Comparison of ENCODE assay signal across 15 cellular contexts in genomic region chr3:70110066-70110465, GRCh38.
A peak's percentile ranks its signal among the peaks of the same experiment; 100 is the strongest.
DNase-seq lines count a peak whose midpoint lies in the region; ATAC-seq and TF ChIP-seq lines count a peak whose summit lies in the region.
"Had no signal": no experiment of that assay in that cellular context is flagged by ENCODE, and none has a peak within 500 bp of the region (broad histone marks: within the 10 kb centered on the region; RNA-seq: fewer than 3 reads in every experiment).

No MANE protein-coding gene starts in this region.

- no peak overlapping the region for H3K9ac ChIP-seq in IMR-90 (ENCODE audit: low read depth, low read length)

- in situ Hi-C loops in IMR-90 (cut with MboI; ENCODE audit: low sequenced_read_pairs) = no loop called here
- in situ Hi-C loops in KBM-7 (cut with MboI; ENCODE audit: low pct_unique_long_range_greater_than_20kb, low sequenced_read_pairs) = no loop called here

- WGBS in IMR-90 (ENCODE audit: extremely low coverage in 2 of 2, insufficient read length in 1 of 2), 2 experiments = no CpG with 5 or more reads among the region's 2 CpGs

- no peak overlapping the region for H2BK120ac ChIP-seq in IMR-90 (ENCODE audit: low read depth, low read length)

- no peaks in the 10 kb centered on the region for H3K36me3 Mint-ChIP-seq in T-helper 2 cell treated with Interferon-gamma antibody and Interleukin-4, amounts not matched to agents 5 μg/mL and 100 μg/mL, for 36 hours (ENCODE audit: low read depth)

- no peak overlapping the region for H4K5ac ChIP-seq in IMR-90 (ENCODE audit: low read depth, low read length)

- H3K79me1 ChIP-seq in IMR-90 (ENCODE audit: low read depth in 1 of 2, low read length in 2 of 2) = no peaks in the 10 kb centered on the region

- H3K36me3 ChIP-seq in IMR-90 (ENCODE audit: control insufficient read depth, insufficient read depth, low read length) = no peaks in the 10 kb centered on the region

- H3K27me3 ChIP-seq in IMR-90 (ENCODE audit: control insufficient read depth, insufficient read depth, low read length) (no peaks in the 10 kb centered on the region; the same call in 1 of the 2 replicates), dorsolateral prefrontal cortex (no peaks in the 10 kb centered on the region)

- no peaks in the 10 kb centered on the region for H4K20me1 ChIP-seq in IMR-90 (ENCODE audit: insufficient read depth, low read length)

- H3K4me3 ChIP-seq in IMR-90 (ENCODE audit: insufficient read depth, low read depth, low read length) (no peak overlapping the region), dorsolateral prefrontal cortex (peak overlapping the region in 1 of 59 donors; percentile 11)

- H3K4me1 Mint-ChIP-seq in T-helper 2 cell treated with Interferon-gamma antibody and Interleukin-4, amounts not matched to agents 5 μg/mL and 100 μg/mL, for 36 hours (ENCODE audit: low read depth) = no peaks in the 10 kb centered on the region

- DNase-seq in IMR-90 (no peak), dorsolateral prefrontal cortex (peak in 1 of 10 donors; percentile 20), medulla oblongata (ENCODE audit: extremely low spot score) (peak; percentile 67), substantia nigra (lab: John Stamatoyannopoulos, UW) (peak in 8 of 49 donors; percentile 0 to 17 (median 6)), NCI-H187 treated with DMSO at 0.1 percent for 48 hours (lab: John Stamatoyannopoulos, UW) (no peak), KBM-7 (no peak)
- DNase-seq in T-helper 2 cell treated with Interferon-gamma antibody and Interleukin-4, amounts not matched to agents 5 μg/mL and 100 μg/mL, for 36 hours (ENCODE audit: low spot score) = no peak
- DNase-seq: ACHN; Caco-2; CD4-positive, alpha-beta T cell; DMS79; GDM1; GOT3; H9 had no signal

- POLR2A ChIA-PET in IMR-90 (lab: Charles Lee; ENCODE audit: unreplicated experiment) = no interaction called here

- H3K56ac ChIP-seq in IMR-90 (ENCODE audit: extremely low read depth, insufficient read depth, low read length) = no peak overlapping the region

- no peak for TF ChIP-seq CTCF in IMR-90 (conservative IDR thresholded peaks at IDR 0.05; ENCODE audit: low read depth, low read length)
- no peak for TF ChIP-seq CTCF in dorsolateral prefrontal cortex (IDR thresholded peaks at IDR 0.05 in 54 of 56, conservative IDR thresholded peaks at IDR 0.05 in 2 of 56; ENCODE audit: low read depth in 1 of 56, partially characterized antibody in 56 of 56)

- no peak overlapping the region for H2BK20ac ChIP-seq in IMR-90 (ENCODE audit: low read depth, low read length)

- CTCF ChIA-PET in IMR-90 (lab: Yijun Ruan, JAX) = interaction anchor here (2.0 kb wide), 1 partner anchor 10 kb away, joined by 6 read pairs; no protein-coding TSS in a partner anchor

- H3K9me3 ChIP-seq in IMR-90 (ENCODE audit: control insufficient read depth, insufficient read depth, low read length) = no peaks in the 10 kb centered on the region
- H3K9me3 ChIP-seq: Caco-2 had no signal

- no peak overlapping the region for H3K23ac ChIP-seq in IMR-90 (ENCODE audit: low read depth, low read length)

- no peak overlapping the region for H2AK5ac ChIP-seq in IMR-90 (ENCODE audit: low read depth, low read length)

- dilution Hi-C loops in IMR-90 (cut with HindIII; ENCODE audit: low sequenced_read_pairs, unreplicated experiment) = no loop called here

- H2BK5ac ChIP-seq in IMR-90 (ENCODE audit: low read depth, low read length, poor library complexity, severe bottlenecking) = no peak overlapping the region

- no peaks in the 10 kb centered on the region for H3K27me3 Mint-ChIP-seq in T-helper 2 cell treated with Interferon-gamma antibody and Interleukin-4, amounts not matched to agents 5 μg/mL and 100 μg/mL, for 36 hours (ENCODE audit: low read depth)

- no peaks in the 10 kb centered on the region for H3K4me1 ChIP-seq in IMR-90 (ENCODE audit: control insufficient read depth, insufficient read depth, low read length)
- H3K4me1 ChIP-seq: Caco-2 had no signal

- H4K8ac ChIP-seq in IMR-90 (ENCODE audit: low read depth in 2 of 2, low read length in 2 of 2) = no peak overlapping the region

- intact Hi-C loops in IMR-90 (cut with micrococcal nuclease) = no loop called here
- intact Hi-C loops in dorsolateral prefrontal cortex (cut with DNase I) = no loop called here

- H4K91ac ChIP-seq in IMR-90 (ENCODE audit: insufficient read depth, low read depth, low read length) = no peak overlapping the region

- no peak overlapping the region for H2AK9ac ChIP-seq in IMR-90 (replicated peaks; ENCODE audit: low read depth, low read length, poor library complexity)

- H3K27ac ChIP-seq in IMR-90 (ENCODE audit: insufficient read depth, low read length) (no peak overlapping the region), dorsolateral prefrontal cortex (peak overlapping the region in 31 of 59 donors; percentile 4 to 73 (median 43)), substantia nigra (ENCODE audit: low read depth, low read length, poor library complexity, severe bottlenecking) (peak overlapping the region; percentile 36)
- H3K27ac ChIP-seq: C4-2B had no signal

- H2BK15ac ChIP-seq in IMR-90 (ENCODE audit: low read depth, low read length) = no peak overlapping the region

- no peaks in the 10 kb centered on the region for H3K9me3 Mint-ChIP-seq in T-helper 2 cell treated with Interferon-gamma antibody and Interleukin-4, amounts not matched to agents 5 μg/mL and 100 μg/mL, for 36 hours
- H3K9me3 Mint-ChIP-seq: CD4-positive, alpha-beta T cell; H9 had no signal

- BruUV-seq in IMR-90 (replicated peaks; lab: Mats Ljungman, UMichigan) = no TSS peak

- no peaks in the 10 kb centered on the region; the same call in 1 of the 2 replicates for H3K9me1 ChIP-seq in IMR-90 (ENCODE audit: insufficient read depth, low read length)

- H3K18ac ChIP-seq in IMR-90 (ENCODE audit: low read depth, low read length) = no peak overlapping the region

- no peak overlapping the region for H3K14ac ChIP-seq in IMR-90 (replicated peaks; ENCODE audit: low read depth, low read length)

- no peak for TF ChIP-seq RAD21 in IMR-90 (IDR thresholded peaks at IDR 0.05; ENCODE audit: low read length)

- no peak overlapping the region for H3K4ac ChIP-seq in IMR-90 (ENCODE audit: low read depth, low read length)

- ATAC-seq in IMR-90 (ENCODE audit: low read depth) = no peak

- H3K27ac Mint-ChIP-seq in T-helper 2 cell treated with Interferon-gamma antibody and Interleukin-4, amounts not matched to agents 5 μg/mL and 100 μg/mL, for 36 hours = no peak overlapping the region
- H3K27ac Mint-ChIP-seq: CD4-positive, alpha-beta T cell; H9 had no signal

- no peak for TF ChIP-seq POLR2A in IMR-90 (IDR thresholded peaks at IDR 0.05; ENCODE audit: low read depth, low read length)

- H2AFZ ChIP-seq in IMR-90 (replicated peaks; ENCODE audit: low read length, poor library complexity) = no peak overlapping the region

- no peak overlapping the region for H3K4me3 Mint-ChIP-seq in T-helper 2 cell treated with Interferon-gamma antibody and Interleukin-4, amounts not matched to agents 5 μg/mL and 100 μg/mL, for 36 hours
- H3K4me3 Mint-ChIP-seq: CD4-positive, alpha-beta T cell; H9 had no signal

- H3K4me2 ChIP-seq in IMR-90 (ENCODE audit: low read depth, low read length) = no peak overlapping the region

TF ChIP-seq in IMR-90, 13 proteins besides CTCF, POLR2A, EP300 and RAD21:
- TF ChIP-seq CEBPB (IDR thresholded peaks at IDR 0.05; ENCODE audit: low read depth, low read length) (0 out of 2 replicates have a peak, but pooled peaks have one; percentile 6), RFX5 (IDR thresholded peaks at IDR 0.05; ENCODE audit: low read depth, low read length) (no peak)
TF ChIP-seq in IMR-90: peak in this region for 1.
